8 cellular contexts compared by ENCODE assay signal in the genomic region with DNA sequence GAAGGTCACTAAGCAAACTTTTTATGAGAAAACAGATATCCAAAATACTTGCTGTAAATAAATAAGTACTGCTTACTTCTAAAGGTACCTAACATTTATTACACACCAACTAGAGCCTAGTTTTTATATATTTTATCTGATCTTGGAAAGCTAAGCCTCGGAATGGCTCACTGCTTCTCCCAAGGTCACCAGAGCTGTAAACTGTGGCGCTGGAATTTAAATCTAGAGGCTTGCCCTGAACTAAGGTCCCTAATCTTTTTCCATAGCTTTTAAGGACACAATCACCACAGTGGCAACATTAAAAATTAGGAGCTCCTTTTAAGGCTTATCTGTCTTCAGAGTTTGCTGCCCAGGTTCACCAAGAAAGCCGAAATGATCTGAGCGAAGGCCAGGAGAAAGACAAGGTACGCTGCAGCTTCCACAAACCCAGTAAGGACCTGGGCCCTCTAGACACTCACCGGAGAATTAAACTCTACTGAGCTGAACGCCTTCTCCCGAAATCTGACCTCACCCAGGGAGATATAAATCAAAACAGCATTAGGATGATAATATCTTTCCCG. TPM values are rescaled to one million over a fixed set of nuclear protein-coding genes. Genes with fewer than 3 reads are reported as not detected.
DNase-seq lines count a peak whose midpoint lies in the region; ATAC-seq and TF ChIP-seq lines count a peak whose summit lies in the region.

No MANE protein-coding gene starts in this region.

- peaks cover 0 to 20% (median 15%) of the 10 kb centered on the region in 9 donors for H3K36me3 ChIP-seq in heart left ventricle

- H3K27ac Mint-ChIP-seq in activated B cell treated with CpG ODN at 0.5 μM for 24 hours (peak overlapping the region; percentile 89), progenitor cell of endocrine pancreas (peak overlapping the region; percentile 100)

- H3K4me1 ChIP-seq in heart left ventricle, result peaks cover 0 to 31% (median 17%) of the 10 kb centered on the region in 12 donors

- H3K9me3 Mint-ChIP-seq in activated B cell treated with CpG ODN at 0.5 μM for 24 hours (no peaks in the 10 kb centered on the region), progenitor cell of endocrine pancreas (ENCODE audit: low read depth) (no peaks in the 10 kb centered on the region)

- TF ChIP-seq CTCF in activated B cell treated with CpG ODN at 0.5 μM for 24 hours (IDR thresholded peaks at IDR 0.05), result no peak
- no peak for TF ChIP-seq CTCF in heart left ventricle (IDR thresholded peaks at IDR 0.05)
- TF ChIP-seq CTCF in progenitor cell of endocrine pancreas (IDR thresholded peaks at IDR 0.05; ENCODE audit: unreplicated experiment), result peak; percentile 4

- peak overlapping the region; percentile 17 to 75 (median 68) for H3K4me3 ChIP-seq in heart left ventricle

- H3K27me3 Mint-ChIP-seq in activated B cell treated with CpG ODN at 0.5 μM for 24 hours (no peaks in the 10 kb centered on the region), progenitor cell of endocrine pancreas (no peaks in the 10 kb centered on the region)

- peak; percentile 15 for DNase-seq in NCI-H146 (lab: John Stamatoyannopoulos, UW)
- DNase-seq in NCI-H146 treated with DMSO at 0.1 percent for 48 hours (lab: John Stamatoyannopoulos, UW; ENCODE audit: unreplicated experiment), result no peak
- no peak for DNase-seq in activated B cell treated with CpG ODN at 0.5 μM for 24 hours
- DNase-seq in heart left ventricle, result no peak
- no peak for DNase-seq in progenitor cell of endocrine pancreas (ENCODE audit: low spot score, unreplicated experiment)
- no peak for DNase-seq in NAMALWA (ENCODE audit: low spot score)

- H3K4me1 Mint-ChIP-seq in activated B cell treated with CpG ODN at 0.5 μM for 24 hours, result peaks cover 34% of the 10 kb centered on the region
- H3K4me1 Mint-ChIP-seq in progenitor cell of endocrine pancreas (ENCODE audit: low read depth), result peaks cover 23% of the 10 kb centered on the region

- H3K27ac ChIP-seq in heart left ventricle, result peak overlapping the region; percentile 59 to 94 (median 88)

- no peaks in the 10 kb centered on the region for H3K9me3 ChIP-seq in heart left ventricle

- intact Hi-C loops in activated B cell treated with CpG ODN at 0.5 μM for 24 hours (cut with micrococcal nuclease), result loop anchor here (2.0 to 10.0 kb wide), 6 partner anchors 34 to 642 kb away; a partner anchor contains a TSS
- intact Hi-C loops in heart left ventricle (cut with DNase I), result loop anchor here in 6 of 10 donors (2.0 to 10.0 kb wide), 7 partner anchors 80 to 350 kb away; a partner anchor contains a TSS

- TF ChIP-seq POLR2A in heart left ventricle (IDR thresholded peaks at IDR 0.05), result no peak

- H3K4me3 Mint-ChIP-seq in activated B cell treated with CpG ODN at 0.5 μM for 24 hours (peak overlapping the region; percentile 99), progenitor cell of endocrine pancreas (ENCODE audit: low read depth) (peak overlapping the region; percentile 100)

- no peaks in the 10 kb centered on the region for H3K27me3 ChIP-seq in heart left ventricle

- POLR2A ChIA-PET in activated B cell treated with CpG ODN at 0.5 μM for 24 hours (lab: Charles Lee), result interaction anchor here (0.5 to 2.8 kb wide), 3 partner anchors 10 to 339 kb away, joined by 3 to 42 read pairs (median 4); a partner anchor contains a TSS

- CTCF ChIA-PET in activated B cell treated with CpG ODN at 0.5 μM for 24 hours (lab: Charles Lee), result interaction anchor here (0.8 to 2.3 kb wide), 3 partner anchors 11 to 278 kb away, joined by 3 to 7 read pairs (median 4); a partner anchor contains a TSS

- ATAC-seq in HG02981 (IDR thresholded peaks at IDR 0.05; ENCODE audit: unreplicated experiment) (peak; percentile 3), activated B cell treated with CpG ODN at 0.5 μM for 24 hours (ENCODE audit: low read depth) (peak; percentile 11), heart left ventricle (peak; percentile 30 to 68 (median 58)), HG03139 (IDR thresholded peaks at IDR 0.05; ENCODE audit: unreplicated experiment) (no peak)

- WGBS in heart left ventricle, 4 donors, result 1 to 3% (median 2%) methylated on average over 9 of the region's 9 CpGs

- peaks cover 14% of the 10 kb centered on the region for H3K36me3 Mint-ChIP-seq in activated B cell treated with CpG ODN at 0.5 μM for 24 hours (ENCODE audit: low read depth)
- H3K36me3 Mint-ChIP-seq in progenitor cell of endocrine pancreas (ENCODE audit: insufficient read depth), result peaks cover 3% of the 10 kb centered on the region

RNA-seq across cellular contexts. Expression of a gene that starts 0.6 kb away (rescaled TPM):
- total RNA-seq in activated B cell treated with CpG ODN at 0.5 μM for 24 hours, result 34.0 and 35.3 TPM in 2 replicates
- total RNA-seq in heart left ventricle, result 10 to 100 TPM; 24.5 to 85.6 (median 53.0) TPM
- polyA plus RNA-seq in heart left ventricle, result 10 to 100 TPM; 84.9 to 99.1 TPM
- 112 and 122 TPM in 2 replicates for total RNA-seq in progenitor cell of endocrine pancreas

RNA-seq across cellular contexts. Expression of a gene that starts 11.0 kb away (rescaled TPM):
- total RNA-seq in activated B cell treated with CpG ODN at 0.5 μM for 24 hours (17.1 and 19.5 TPM in 2 replicates), heart left ventricle (10 to 100 TPM in 7 of 9 donors, 1 to 10 TPM in 2; 6.8 to 20.0 (median 16.2) TPM), progenitor cell of endocrine pancreas (32.2 and 35.6 TPM in 2 replicates)
- polyA plus RNA-seq in heart left ventricle, result 10 to 100 TPM; 10.1 to 21.1 TPM

RNA-seq across cellular contexts. Expression of a gene that starts 26.7 kb away (rescaled TPM):
- 25.0 and 32.7 TPM in 2 replicates for total RNA-seq in activated B cell treated with CpG ODN at 0.5 μM for 24 hours
- 10 to 100 TPM in 4 of 9 donors, 1 to 10 TPM in 5; 6.1 to 17.0 (median 9.3) TPM for total RNA-seq in heart left ventricle
- polyA plus RNA-seq in heart left ventricle, result 1 to 10 TPM; 3.2 to 7.4 TPM
- total RNA-seq in progenitor cell of endocrine pancreas, result 29.4 and 30.0 TPM in 2 replicates
